ENCODE assay signal across 8 cellular contexts in the genomic region with DNA sequence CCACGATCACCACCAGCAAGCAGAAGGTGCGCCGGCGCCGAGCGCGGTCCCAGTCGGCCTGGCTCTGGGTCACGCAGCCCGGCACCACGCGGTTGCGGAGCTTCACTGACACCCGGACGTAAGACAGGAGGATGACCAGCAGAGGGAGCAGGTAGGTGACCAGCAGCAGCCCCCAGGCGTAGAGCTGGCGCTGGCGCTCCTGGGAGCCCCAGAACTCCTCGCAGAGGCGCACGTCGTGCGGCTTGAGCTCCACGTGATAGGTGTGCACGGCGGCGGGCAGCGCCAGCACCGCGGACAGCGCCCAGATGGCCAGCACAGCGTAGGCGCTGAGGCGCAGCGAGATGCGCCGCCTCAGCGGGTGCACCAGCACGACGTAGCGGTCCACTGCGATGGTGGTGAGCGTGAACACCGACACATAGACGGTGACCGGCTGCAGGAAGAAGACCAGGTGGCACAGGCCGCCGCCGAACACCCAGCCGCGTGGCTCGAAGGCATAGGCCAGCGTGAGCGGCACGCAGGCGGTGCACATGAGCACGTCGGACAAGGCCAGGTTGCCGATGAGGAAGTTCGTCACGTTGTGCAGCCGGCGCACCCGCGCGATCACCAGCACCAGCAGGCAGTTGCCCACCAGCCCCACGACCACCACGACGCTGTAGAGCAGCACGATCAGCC. TPM values are rescaled to one million over a fixed set of nuclear protein-coding genes. Genes with fewer than 3 reads are reported as not detected.
A peak's percentile ranks its signal among the peaks of the same experiment; 100 is the strongest.
DNase-seq lines count a peak whose midpoint lies in the region; ATAC-seq and TF ChIP-seq lines count a peak whose summit lies in the region.

No MANE protein-coding gene starts in this region.

- DNase-seq in DMS53 treated with DMSO at 0.1 percent for 48 hours (lab: John Stamatoyannopoulos, UW; ENCODE audit: unreplicated experiment): peak; percentile 84
- peak; percentile 4 for DNase-seq in T-helper 2 cell treated with Interferon-gamma antibody and Interleukin-4, amounts not matched to agents 5 μg/mL and 100 μg/mL, for 36 hours (ENCODE audit: low spot score)
- peak; percentile 10 to 57 for DNase-seq in dermis microvascular lymphatic vessel endothelial cell (ENCODE audit: low read depth in 2 of 2)
- DNase-seq in mesenchymal stem cell: peak; percentile 22
- DNase-seq in uterus: peak; percentile 56 to 63
- no peak for DNase-seq in SK-N-DZ (ENCODE audit: low spot score)

- H3K36me3 ChIP-seq in mesenchymal stem cell (ENCODE audit: control insufficient read depth in 1 of 2, insufficient read depth in 2 of 2, low read depth in 1 of 2, low read length in 2 of 2) (no peaks in the 10 kb centered on the region), uterus (no peaks in the 10 kb centered on the region)

- H3K27ac ChIP-seq in mesenchymal stem cell (ENCODE audit: low read length, poor library complexity, severe bottlenecking): no peak overlapping the region
- H3K27ac ChIP-seq in uterus: no peak overlapping the region

- no peak overlapping the region for H4K91ac ChIP-seq in mesenchymal stem cell (ENCODE audit: low read length)

- intact Hi-C loops in uterus (cut with DNase I; ENCODE audit: low total_unique reads): no loop called here

- no peak overlapping the region for H3K27ac Mint-ChIP-seq in T-helper 2 cell treated with Interferon-gamma antibody and Interleukin-4, amounts not matched to agents 5 μg/mL and 100 μg/mL, for 36 hours

- WGBS in mesenchymal stem cell: 19% methylated on average over 69 of the region's 70 CpGs

- no peak overlapping the region for H3K4me3 ChIP-seq in mesenchymal stem cell (ENCODE audit: insufficient read depth in 1 of 2, low read depth in 1 of 2, low read length in 2 of 2)
- no peak overlapping the region for H3K4me3 ChIP-seq in uterus

- ATAC-seq in GM21515 (IDR thresholded peaks at IDR 0.05; ENCODE audit: unreplicated experiment): no peak
- ATAC-seq in HG02852 (IDR thresholded peaks at IDR 0.05; ENCODE audit: unreplicated experiment): no peak

- peaks cover 6% of the 10 kb centered on the region for H3K9me3 Mint-ChIP-seq in T-helper 2 cell treated with Interferon-gamma antibody and Interleukin-4, amounts not matched to agents 5 μg/mL and 100 μg/mL, for 36 hours

- H2AFZ ChIP-seq in mesenchymal stem cell (ENCODE audit: low read depth, low read length): no peak overlapping the region

- no peaks in the 10 kb centered on the region for H3K79me1 ChIP-seq in mesenchymal stem cell (replicated peaks; ENCODE audit: low read length, poor library complexity, severe bottlenecking)

- H2BK120ac ChIP-seq in mesenchymal stem cell (ENCODE audit: low read depth, low read length): no peak overlapping the region

- no peak overlapping the region for H2BK5ac ChIP-seq in mesenchymal stem cell (ENCODE audit: low read depth, low read length, poor library complexity, severe bottlenecking)

- no peak overlapping the region for H2BK15ac ChIP-seq in mesenchymal stem cell (ENCODE audit: low read depth, poor library complexity, severe bottlenecking)

- H3K27me3 Mint-ChIP-seq in T-helper 2 cell treated with Interferon-gamma antibody and Interleukin-4, amounts not matched to agents 5 μg/mL and 100 μg/mL, for 36 hours (ENCODE audit: low read depth): peaks cover 47% of the 10 kb centered on the region

- no peak overlapping the region for H2AK5ac ChIP-seq in mesenchymal stem cell (ENCODE audit: low read length, severe bottlenecking)

- TF ChIP-seq CTCF in uterus (IDR thresholded peaks at IDR 0.05): peak; percentile 7 to 45 (median 31)

- H2BK12ac ChIP-seq in mesenchymal stem cell (ENCODE audit: low read length in 2 of 2): no peak overlapping the region

- peaks cover 3% of the 10 kb centered on the region for H3K36me3 Mint-ChIP-seq in T-helper 2 cell treated with Interferon-gamma antibody and Interleukin-4, amounts not matched to agents 5 μg/mL and 100 μg/mL, for 36 hours (ENCODE audit: low read depth)

- no peak overlapping the region for H3K4me2 ChIP-seq in mesenchymal stem cell (ENCODE audit: low read length, poor library complexity, severe bottlenecking)

- no peaks in the 10 kb centered on the region for H3K9me3 ChIP-seq in mesenchymal stem cell (ENCODE audit: control insufficient read depth, low read length)
- H3K9me3 ChIP-seq in uterus: no peaks in the 10 kb centered on the region

- H3K4me3 Mint-ChIP-seq in T-helper 2 cell treated with Interferon-gamma antibody and Interleukin-4, amounts not matched to agents 5 μg/mL and 100 μg/mL, for 36 hours: no peak overlapping the region

- H3K18ac ChIP-seq in mesenchymal stem cell (ENCODE audit: low read depth in 1 of 2, low read length in 2 of 2): no peak overlapping the region

- H3K14ac ChIP-seq in mesenchymal stem cell (ENCODE audit: low read length in 2 of 2): no peak overlapping the region

- H3K4me1 ChIP-seq in mesenchymal stem cell (ENCODE audit: control insufficient read depth, insufficient read depth, low read depth, low read length) (peaks cover 12% of the 10 kb centered on the region), uterus (peaks cover 0 to 7% of the 10 kb centered on the region in 2 donors)

- no peak overlapping the region for H4K8ac ChIP-seq in mesenchymal stem cell (ENCODE audit: low read length)

- no peak overlapping the region for H3K9ac ChIP-seq in mesenchymal stem cell (ENCODE audit: low read length)

- H3K27me3 ChIP-seq in mesenchymal stem cell (ENCODE audit: control insufficient read depth in 1 of 2, insufficient read depth in 1 of 2, low read length in 2 of 2) (peaks cover 49 to 92% of the 10 kb centered on the region in 2 experiments), uterus (peaks cover 0 to 11% of the 10 kb centered on the region in 2 donors)

- peaks cover 2% of the 10 kb centered on the region for H3K4me1 Mint-ChIP-seq in T-helper 2 cell treated with Interferon-gamma antibody and Interleukin-4, amounts not matched to agents 5 μg/mL and 100 μg/mL, for 36 hours (ENCODE audit: low read depth)

- no peak overlapping the region for H3K4ac ChIP-seq in mesenchymal stem cell (ENCODE audit: low read depth in 1 of 2, low read length in 2 of 2)

- TF ChIP-seq POLR2A in uterus (IDR thresholded peaks at IDR 0.05): no peak

- no peak overlapping the region for H3K23ac ChIP-seq in mesenchymal stem cell (ENCODE audit: low read length in 2 of 2)

RNA-seq across cellular contexts. Expression of a gene that starts 0.9 kb away (rescaled TPM):
- not detected in 2 replicates for total RNA-seq in dermis microvascular lymphatic vessel endothelial cell
- polyA plus RNA-seq in mesenchymal stem cell (2013, experiment 1 of 2): not detected
- not detected for polyA plus RNA-seq in mesenchymal stem cell (2013, experiment 2 of 2)
- 1 to 10 TPM in 3 of 4 donors, under 1 TPM in 1; 0.90 to 2.4 (median 2.1) TPM for total RNA-seq in uterus
- polyA plus RNA-seq in SK-N-DZ (2014; cell fraction: cytosol; rRNA removed): 0.03 and 0.54 TPM in 2 replicates
- 0.06 and 0.13 TPM in 2 replicates for polyA plus RNA-seq in SK-N-DZ (2014; cell fraction: nucleus; rRNA removed)
